1 cellular context compared by ENCODE assay signal in the genomic region with DNA sequence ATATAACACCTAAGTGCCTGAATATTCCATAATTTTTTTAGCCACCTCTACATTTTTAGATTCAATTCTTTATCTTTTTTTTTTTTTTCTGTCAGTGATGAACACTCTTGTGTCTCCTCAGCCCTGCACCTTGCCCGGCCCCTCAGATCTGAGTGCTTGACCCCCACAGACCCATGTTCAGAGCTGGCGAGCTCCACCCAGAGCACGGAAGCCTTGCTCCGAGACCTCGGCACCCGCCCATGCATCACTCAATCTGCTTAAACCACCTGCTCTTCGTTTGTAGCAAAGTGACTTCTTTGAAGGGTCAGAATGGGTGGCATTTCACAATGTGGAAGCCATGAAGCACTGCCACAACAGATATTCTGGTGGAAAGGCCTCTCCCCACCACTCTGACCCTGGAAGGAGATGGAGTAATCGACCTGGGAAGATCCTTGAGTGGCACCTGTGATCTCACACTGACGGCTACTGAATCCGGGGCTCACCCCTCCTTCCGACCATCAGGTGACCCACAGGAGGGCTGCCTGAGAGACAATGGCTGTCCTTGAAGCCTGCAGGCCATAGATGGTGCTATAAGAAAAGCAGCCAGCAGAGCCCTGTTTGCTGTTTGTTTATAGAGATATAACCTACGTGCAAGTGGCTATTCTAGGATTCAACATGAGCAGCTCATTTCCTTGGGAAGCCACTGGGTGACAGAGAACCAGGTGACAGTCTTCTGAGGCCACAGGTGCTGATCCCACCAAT.
TF ChIP-seq lines count a peak whose summit lies in the region.

No MANE protein-coding gene starts in this region.

TF ChIP-seq in WTC11, 78 proteins besides CTCF, POLR2A, EP300 and RAD21 (continued from another document):
- TF ChIP-seq, protein P1, sequence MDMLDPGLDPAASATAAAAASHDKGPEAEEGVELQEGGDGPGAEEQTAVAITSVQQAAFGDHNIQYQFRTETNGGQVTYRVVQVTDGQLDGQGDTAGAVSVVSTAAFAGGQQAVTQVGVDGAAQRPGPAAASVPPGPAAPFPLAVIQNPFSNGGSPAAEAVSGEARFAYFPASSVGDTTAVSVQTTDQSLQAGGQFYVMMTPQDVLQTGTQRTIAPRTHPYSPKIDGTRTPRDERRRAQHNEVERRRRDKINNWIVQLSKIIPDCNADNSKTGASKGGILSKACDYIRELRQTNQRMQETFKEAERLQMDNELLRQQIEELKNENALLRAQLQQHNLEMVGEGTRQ (CRISPR knock-in tag; IDR thresholded peaks at IDR 0.05): peak; percentile 13; the same call in 1 of the 2 replicates
- no peak for TF ChIP-seq IRF2 (CRISPR knock-in tag; IDR thresholded peaks at IDR 0.05; ENCODE audit: borderline replicate concordance, low read depth)
- TF ChIP-seq, protein P2, sequence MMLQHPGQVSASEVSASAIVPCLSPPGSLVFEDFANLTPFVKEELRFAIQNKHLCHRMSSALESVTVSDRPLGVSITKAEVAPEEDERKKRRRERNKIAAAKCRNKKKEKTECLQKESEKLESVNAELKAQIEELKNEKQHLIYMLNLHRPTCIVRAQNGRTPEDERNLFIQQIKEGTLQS (CRISPR knock-in tag; conservative IDR thresholded peaks at IDR 0.05): no peak
